In the genomic region with DNA sequence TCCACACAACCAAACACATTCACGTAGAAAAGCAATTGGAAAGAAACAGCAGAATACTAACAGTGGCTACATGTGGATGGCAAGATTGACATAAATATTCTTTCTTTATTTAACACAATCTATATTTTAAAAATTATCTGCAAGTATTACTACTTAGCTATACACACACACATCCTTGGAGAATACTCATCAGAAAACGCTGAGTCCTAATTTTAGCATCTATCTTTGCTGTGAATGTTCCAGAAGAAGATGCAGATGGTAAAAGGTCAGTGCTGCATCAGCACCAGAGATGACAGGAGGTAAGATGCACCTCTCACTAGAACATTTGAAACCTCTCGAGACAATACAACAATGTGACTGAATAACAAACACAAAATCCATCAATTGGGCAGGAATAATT, we compare ENCODE assay signal across 33 cellular contexts.
DNase-seq lines count a peak whose midpoint lies in the region; ATAC-seq, FAIRE-seq and TF ChIP-seq lines count a peak whose summit lies in the region.
"Had no signal": no experiment of that assay in that cellular context is flagged by ENCODE, and none has a peak within 500 bp of the region (broad histone marks: within the 10 kb centered on the region; RNA-seq: fewer than 3 reads in every experiment).

No MANE protein-coding gene starts in this region.

- DNase-seq in HepG2 (ENCODE audit: low spot score), result no peak
- no peak for DNase-seq in right lobe of liver
- DNase-seq in IMR-90, result no peak
- no peak for DNase-seq in K562 (ENCODE audit: extremely low read depth in 1 of 4, low spot score in 3 of 4)
- DNase-seq in urothelium cell line (ENCODE audit: low spot score), result no peak
- no peak for DNase-seq in COLO829 (ENCODE audit: low spot score)
- no peak for DNase-seq in DMS 273 treated with DMSO at 0.1 percent for 48 hours (lab: John Stamatoyannopoulos, UW)
- DNase-seq: 8988T; ACHN; AML-193; BE2C; C1 segment of cervical spinal cord; Caco-2; Calu3; CD4-positive, alpha-beta memory T cell; CD4-positive, alpha-beta T cell; CD4-positive, CD25-positive, alpha-beta regulatory T cell; CD8-positive, alpha-beta memory T cell; CD8-positive, alpha-beta T cell; COR-L47; DMS153; DMS53; DMS79; DMS79 treated with DMSO at 0.1 percent for 48 hours; DND-41; EL had no signal

- H2BK20ac ChIP-seq in IMR-90 (ENCODE audit: low read depth, low read length), result no peak overlapping the region

- intact Hi-C loops in HepG2 (cut with micrococcal nuclease; ENCODE audit: unreplicated experiment), result no loop called here
- intact Hi-C loops in right lobe of liver (cut with DNase I), result no loop called here
- intact Hi-C loops in IMR-90 (cut with micrococcal nuclease), result no loop called here
- intact Hi-C loops in K562 (cut with micrococcal nuclease), result no loop called here

- no peak overlapping the region for H2AK9ac ChIP-seq in IMR-90 (replicated peaks; ENCODE audit: low read depth, low read length, poor library complexity)

- dilution Hi-C loops in IMR-90 (cut with HindIII; ENCODE audit: low sequenced_read_pairs, unreplicated experiment), result no loop called here

- H3K79me2 ChIP-seq in HepG2 (ENCODE audit: insufficient read depth, low read length) (no peaks in the 10 kb centered on the region), K562 (ENCODE audit: control insufficient read depth, insufficient read depth, low read length) (no peaks in the 10 kb centered on the region)

- H3K9me1 ChIP-seq in IMR-90 (ENCODE audit: insufficient read depth, low read length) (no peaks in the 10 kb centered on the region), K562 (ENCODE audit: control insufficient read depth, insufficient read depth, low read length) (no peaks in the 10 kb centered on the region)

- no peak overlapping the region for H4K91ac ChIP-seq in IMR-90 (ENCODE audit: insufficient read depth, low read depth, low read length)

- no peak overlapping the region for H3K14ac ChIP-seq in IMR-90 (replicated peaks; ENCODE audit: low read depth, low read length)

- H4K20me1 ChIP-seq in HepG2 (ENCODE audit: insufficient read depth, low read length) (no peaks in the 10 kb centered on the region), IMR-90 (ENCODE audit: insufficient read depth, low read length) (no peaks in the 10 kb centered on the region), K562 (replicated peaks; ENCODE audit: control insufficient read depth, insufficient read depth, low read length) (no peaks in the 10 kb centered on the region)
- H4K20me1 ChIP-seq: BLaER1; BLaER1 treated with 17β-estradiol and CSF1 and Interleukin-3, amounts not matched to agents 10 nM and 100 nM had no signal

- no peak overlapping the region for H4K5ac ChIP-seq in IMR-90 (ENCODE audit: low read depth, low read length)

- no peak overlapping the region for H2AK5ac ChIP-seq in IMR-90 (ENCODE audit: low read depth, low read length)

- H3K18ac ChIP-seq in IMR-90 (ENCODE audit: low read depth, low read length), result no peak overlapping the region

- in situ Hi-C loops in HepG2 (cut with HindIII; ENCODE audit: extremely low pct_ligation_motif_present, low pct_unique_long_range_greater_than_20kb) (no loop called here), IMR-90 (cut with MboI; ENCODE audit: low sequenced_read_pairs) (no loop called here), K562 (cut with MboI) (no loop called here)

- no peak overlapping the region for H2BK120ac ChIP-seq in IMR-90 (ENCODE audit: low read depth, low read length)

- no peak for TF ChIP-seq RAD21 in HepG2 (CRISPR knock-in tag; IDR thresholded peaks at IDR 0.05)
- no peak for TF ChIP-seq RAD21 in IMR-90 (IDR thresholded peaks at IDR 0.05; ENCODE audit: low read length)
- TF ChIP-seq RAD21 in K562 (CRISPR knock-in tag; conservative IDR thresholded peaks at IDR 0.05 in 1 of 2, IDR thresholded peaks at IDR 0.05 in 1 of 2), result no peak

- H2AFZ ChIP-seq in HepG2 (ENCODE audit: low read length) (no peak overlapping the region), IMR-90 (replicated peaks; ENCODE audit: low read length, poor library complexity) (no peak overlapping the region), K562 (ENCODE audit: low read depth, low read length) (no peak overlapping the region)

- no peaks in the 10 kb centered on the region for H3K79me1 ChIP-seq in IMR-90 (ENCODE audit: low read depth in 1 of 2, low read length in 2 of 2)

- H3K4me2 ChIP-seq in HepG2 (ENCODE audit: low read depth, low read length), result no peak overlapping the region
- no peak overlapping the region for H3K4me2 ChIP-seq in IMR-90 (ENCODE audit: low read depth, low read length)
- no peak overlapping the region for H3K4me2 ChIP-seq in K562 (ENCODE audit: insufficient read depth, low read length)
- H3K4me2 ChIP-seq: A549; BLaER1; BLaER1 treated with 17β-estradiol and CSF1 and Interleukin-3, amounts not matched to agents 10 nM and 100 nM had no signal

- no peak for ATAC-seq in HepG2
- ATAC-seq in right lobe of liver, result no peak
- no peak for ATAC-seq in IMR-90 (ENCODE audit: low read depth)
- ATAC-seq in K562, result no peak
- ATAC-seq in HG03442 (IDR thresholded peaks at IDR 0.05; ENCODE audit: unreplicated experiment), result no peak
- ATAC-seq: A549; CD8-positive, alpha-beta T cell had no signal

- H3K56ac ChIP-seq in IMR-90 (ENCODE audit: extremely low read depth, insufficient read depth, low read length), result no peak overlapping the region

- CTCF ChIA-PET in HepG2 (lab: Yijun Ruan, JAX; ENCODE audit: low intra/inter-chr PET ratio, low total read pairs) (no interaction called here), IMR-90 (lab: Yijun Ruan, JAX) (no interaction called here), K562 (lab: Yijun Ruan, JAX; ENCODE audit: low intra/inter-chr PET ratio) (no interaction called here)

- no peak overlapping the region for H3K9ac ChIP-seq in HepG2 (ENCODE audit: insufficient read depth, low read depth, low read length)
- H3K9ac ChIP-seq in IMR-90 (ENCODE audit: low read depth, low read length), result no peak overlapping the region
- no peak overlapping the region for H3K9ac ChIP-seq in K562 (ENCODE audit: insufficient read depth in 1 of 2, low read depth in 2 of 2, low read length in 2 of 2)
- H3K9ac ChIP-seq: BLaER1; BLaER1 treated with 17β-estradiol and CSF1 and Interleukin-3, amounts not matched to agents 10 nM and 100 nM had no signal

- POLR2A ChIA-PET in HepG2 (lab: Yijun Ruan, JAX) (no interaction called here), IMR-90 (lab: Charles Lee; ENCODE audit: unreplicated experiment) (no interaction called here), K562 (lab: Yijun Ruan, JAX) (no interaction called here)

- H3K9me3 ChIP-seq in HepG2 (ENCODE audit: low read length) (no peaks in the 10 kb centered on the region), right lobe of liver (no peaks in the 10 kb centered on the region), IMR-90 (ENCODE audit: control insufficient read depth, insufficient read depth, low read length) (no peaks in the 10 kb centered on the region), K562 (replicated peaks; ENCODE audit: control insufficient read depth, insufficient read depth, low read depth, low read length) (no peaks in the 10 kb centered on the region)
- H3K9me3 ChIP-seq: A549, BE2C, Caco-2 had no signal

- H4K8ac ChIP-seq in IMR-90 (ENCODE audit: low read depth in 2 of 2, low read length in 2 of 2), result no peak overlapping the region

- H3K23ac ChIP-seq in IMR-90 (ENCODE audit: low read depth, low read length), result no peak overlapping the region

- H3K27ac ChIP-seq in HepG2 (ENCODE audit: extremely low read length, insufficient read depth, low read length) (no peak overlapping the region), right lobe of liver (no peak overlapping the region), IMR-90 (ENCODE audit: insufficient read depth, low read length) (no peak overlapping the region), K562 (ENCODE audit: extremely low read depth, low read depth, low read length) (no peak overlapping the region)
- H3K27ac ChIP-seq: 22Rv1; A549; BLaER1; BLaER1 treated with 17β-estradiol and CSF1 and Interleukin-3, amounts not matched to agents 10 nM and 100 nM; C4-2B had no signal

- H3K27me3 ChIP-seq in HepG2 (ENCODE audit: control insufficient read depth in 1 of 2, insufficient read depth in 2 of 2, low read length in 2 of 2), result no peaks in the 10 kb centered on the region
- no peaks in the 10 kb centered on the region for H3K27me3 ChIP-seq in right lobe of liver
- no peaks in the 10 kb centered on the region; the same call in 1 of the 2 replicates for H3K27me3 ChIP-seq in IMR-90 (ENCODE audit: control insufficient read depth, insufficient read depth, low read length)
- H3K27me3 ChIP-seq in K562 (ENCODE audit: control insufficient read depth in 2 of 2, insufficient read depth in 2 of 2, low read length in 2 of 2), result no peaks in the 10 kb centered on the region
- H3K27me3 ChIP-seq: BE2C; BLaER1; BLaER1 treated with 17β-estradiol and CSF1 and Interleukin-3, amounts not matched to agents 10 nM and 100 nM had no signal

- H3K4ac ChIP-seq in IMR-90 (ENCODE audit: low read depth, low read length), result no peak overlapping the region

- H3K4me3 ChIP-seq in HepG2 (replicated peaks in 1 of 3; ENCODE audit: insufficient read depth in 1 of 3, low read depth in 2 of 3, low read length in 3 of 3), result no peak overlapping the region
- H3K4me3 ChIP-seq in right lobe of liver, result no peak overlapping the region
- H3K4me3 ChIP-seq in IMR-90 (ENCODE audit: insufficient read depth, low read depth, low read length), result no peak overlapping the region
- no peak overlapping the region for H3K4me3 ChIP-seq in K562
- H3K4me3 ChIP-seq: A549; BLaER1; BLaER1 treated with 17β-estradiol and CSF1 and Interleukin-3, amounts not matched to agents 10 nM and 100 nM had no signal

- peaks cover 1 to 20% of the 10 kb centered on the region in 2 experiments for H3K36me3 ChIP-seq in HepG2 (replicated peaks in 1 of 2; ENCODE audit: control insufficient read depth in 1 of 2, insufficient read depth in 2 of 2, low read length in 2 of 2)
- no peaks in the 10 kb centered on the region for H3K36me3 ChIP-seq in right lobe of liver
- no peaks in the 10 kb centered on the region for H3K36me3 ChIP-seq in IMR-90 (ENCODE audit: control insufficient read depth, insufficient read depth, low read length)
- H3K36me3 ChIP-seq in K562 (ENCODE audit: control insufficient read depth, insufficient read depth, low read length), result no peaks in the 10 kb centered on the region
- H3K36me3 ChIP-seq: BE2C had no signal

- H3K4me1 ChIP-seq in HepG2 (ENCODE audit: insufficient read depth, low read length) (no peaks in the 10 kb centered on the region), right lobe of liver (no peaks in the 10 kb centered on the region), IMR-90 (ENCODE audit: control insufficient read depth, insufficient read depth, low read length) (no peaks in the 10 kb centered on the region), K562 (replicated peaks in 1 of 2; ENCODE audit: control insufficient read depth in 2 of 2, insufficient read depth in 2 of 2, low read length in 2 of 2) (no peaks in the 10 kb centered on the region)
- H3K4me1 ChIP-seq: A549, BE2C, Caco-2 had no signal

- WGBS in HepG2 (ENCODE audit: low lambda C conversion rate), result 99% methylated on average over 3 of the region's 3 CpGs
- WGBS in right lobe of liver (ENCODE audit: insufficient coverage, low coverage, low lambda C conversion rate, missing lambda C conversion rate), result 91% methylated on average over 3 of the region's 3 CpGs
- 40% methylated on average over 1 of the region's 3 CpGs; no CpG with 5 or more reads in 1 of the 2 experiments for WGBS in IMR-90 (ENCODE audit: extremely low coverage in 2 of 2, insufficient read length in 1 of 2), 2 experiments
- 1% methylated on average over 3 of the region's 3 CpGs for WGBS in K562 (ENCODE audit: insufficient coverage, low coverage, missing lambda C conversion rate)

- FAIRE-seq in HepG2 (lab: Jason Lieb, UNC) (no peak), K562 (lab: Jason Lieb, UNC) (no peak), urothelium cell line (lab: Jason Lieb, UNC) (peak; percentile 84)
- FAIRE-seq: A549, D721Med had no signal

- BruUV-seq in HepG2 (replicated peaks; lab: Mats Ljungman, UMichigan) (no TSS peak), IMR-90 (replicated peaks; lab: Mats Ljungman, UMichigan) (no TSS peak), K562 (replicated peaks; lab: Mats Ljungman, UMichigan) (no TSS peak)

- H2BK15ac ChIP-seq in IMR-90 (ENCODE audit: low read depth, low read length), result no peak overlapping the region

- TF ChIP-seq EP300 in HepG2 (IDR thresholded peaks at IDR 0.05; ENCODE audit: low read depth in 2 of 2, low read length in 2 of 2) (no peak), HepG2 (CRISPR knock-in tag; IDR thresholded peaks at IDR 0.05; ENCODE audit: borderline replicate concordance) (no peak), K562 (IDR thresholded peaks at IDR 0.05; ENCODE audit: low read length) (no peak)

- no peak overlapping the region for H2BK5ac ChIP-seq in IMR-90 (ENCODE audit: low read depth, low read length, poor library complexity, severe bottlenecking)

- TF ChIP-seq CTCF in HepG2 (CRISPR knock-in tag; IDR thresholded peaks at IDR 0.05) (no peak), right lobe of liver (IDR thresholded peaks at IDR 0.05) (no peak), IMR-90 (conservative IDR thresholded peaks at IDR 0.05; ENCODE audit: low read depth, low read length) (no peak), K562 (IDR thresholded peaks at IDR 0.05 in 2 of 3, conservative IDR thresholded peaks at IDR 0.05 in 1 of 3; ENCODE audit: insufficient read depth in 2 of 3, low read depth in 1 of 3, low read length in 3 of 3) (no peak)

- TF ChIP-seq POLR2A in HepG2 (IDR thresholded peaks at IDR 0.05; ENCODE audit: insufficient read depth in 1 of 2, low read depth in 2 of 2, low read length in 2 of 2) (no peak), right lobe of liver (IDR thresholded peaks at IDR 0.05) (no peak), IMR-90 (IDR thresholded peaks at IDR 0.05; ENCODE audit: low read depth, low read length) (no peak), K562 (conservative IDR thresholded peaks at IDR 0.05) (no peak)
